20 cellular contexts compared by ENCODE assay signal in the genomic region with DNA sequence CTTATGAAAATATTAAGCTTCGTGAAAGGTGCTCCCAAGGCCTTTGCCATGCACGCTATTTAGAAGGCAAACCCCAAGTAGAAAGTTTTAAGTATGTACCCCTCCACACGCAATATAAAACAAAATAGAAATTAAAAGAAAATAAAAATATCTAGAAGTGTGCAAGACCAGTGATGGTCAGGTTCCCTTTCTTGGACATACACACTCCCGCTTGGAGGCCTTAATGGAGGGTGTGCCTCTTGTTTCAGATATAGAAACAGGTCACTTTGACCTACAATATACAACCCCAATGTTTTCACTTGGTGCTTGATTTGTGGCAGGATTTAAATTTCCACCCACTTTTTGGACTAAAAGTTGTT.
DNase-seq lines count a peak whose midpoint lies in the region; ATAC-seq and TF ChIP-seq lines count a peak whose summit lies in the region.
"Had no signal": no experiment of that assay in that cellular context is flagged by ENCODE, and none has a peak within 500 bp of the region (broad histone marks: within the 10 kb centered on the region; RNA-seq: fewer than 3 reads in every experiment).

No MANE protein-coding gene starts in this region.

- no peak for TF ChIP-seq CTCF in left ventricle myocardium inferior (IDR thresholded peaks at IDR 0.05; ENCODE audit: borderline replicate concordance)
- TF ChIP-seq CTCF in MCF 10A (IDR thresholded peaks at IDR 0.05; ENCODE audit: unreplicated experiment): no peak
- TF ChIP-seq CTCF in WERI-Rb-1 (IDR thresholded peaks at IDR 0.05; ENCODE audit: low read depth, low read length): no peak
- TF ChIP-seq CTCF in right lobe of liver (IDR thresholded peaks at IDR 0.05): no peak

- H3K27me3 ChIP-seq in left ventricle myocardium inferior (ENCODE audit: low read depth): no peaks in the 10 kb centered on the region
- peaks cover 86% of the 10 kb centered on the region for H3K27me3 ChIP-seq in WERI-Rb-1 (ENCODE audit: insufficient read depth, low read depth, severe bottlenecking)
- no peaks in the 10 kb centered on the region for H3K27me3 ChIP-seq in right lobe of liver
- H3K27me3 ChIP-seq: body of pancreas, left lung had no signal

- H3K36me3 ChIP-seq in left ventricle myocardium inferior: no peaks in the 10 kb centered on the region
- H3K36me3 ChIP-seq in mesodermal cell (ENCODE audit: control insufficient read depth, insufficient read depth, low read length): no peaks in the 10 kb centered on the region
- H3K36me3 ChIP-seq in WERI-Rb-1: no peaks in the 10 kb centered on the region
- H3K36me3 ChIP-seq in right lobe of liver: no peaks in the 10 kb centered on the region
- H3K36me3 ChIP-seq: left lung had no signal

- H3K9me3 Mint-ChIP-seq in MCF 10A (ENCODE audit: unreplicated experiment): no peaks in the 10 kb centered on the region
- H3K9me3 Mint-ChIP-seq in activated naive CD4-positive, alpha-beta T cell treated with anti-CD3 and anti-CD28 coated beads, Interleukin-2, amount 50 U/mL, for 72 hours: no peaks in the 10 kb centered on the region
- H3K9me3 Mint-ChIP-seq in stimulated activated effector memory CD8-positive, alpha-beta T cell treated with anti-CD3 and anti-CD28 coated beads, Interleukin-12 subunit alpha, Interleukin-12 subunit beta, amount 100 ng/mL, for 72 hours: no peaks in the 10 kb centered on the region
- H3K9me3 Mint-ChIP-seq: activated T-cell treated with anti-CD3 and anti-CD28 coated beads, Interleukin-2, amount 50 U/mL, for 72 hours; stimulated activated naive CD8-positive, alpha-beta T cell treated with anti-CD3 and anti-CD28 coated beads, Interleukin-15, Interleukin-2, amounts not matched to agents 100 ng/mL and 50 ng/mL, for 24 hours; type B pancreatic cell had no signal

- BruUV-seq in MCF 10A (replicated peaks; lab: Mats Ljungman, UMichigan): no TSS peak

- ATAC-seq in Right ventricle myocardium inferior (no peak), right lobe of liver (no peak)
- no peak for ATAC-seq in activated naive CD4-positive, alpha-beta T cell treated with anti-CD3 and anti-CD28 coated beads, Interleukin-2, amount 50 U/mL, for 72 hours
- no peak for ATAC-seq in stimulated activated effector memory CD8-positive, alpha-beta T cell treated with anti-CD3 and anti-CD28 coated beads, Interleukin-12 subunit alpha, Interleukin-12 subunit beta, amount 100 ng/mL, for 72 hours
- ATAC-seq: activated CD4-positive, CD25-positive, alpha-beta regulatory T cell treated with anti-CD3 and anti-CD28 coated beads, Interleukin-2, amount 50 U/mL, for 24 hours; activated T-cell treated with anti-CD3 and anti-CD28 coated beads, Interleukin-2, amount 50 U/mL, for 72 hours; T-helper 17 cell had no signal

- no peak for TF ChIP-seq POLR2A in right lobe of liver (IDR thresholded peaks at IDR 0.05)

- DNase-seq in left ventricle myocardium inferior (no peak), Right ventricle myocardium inferior (ENCODE audit: missing footprints) (no peak), MCF 10A (ENCODE audit: unreplicated experiment) (no peak), WERI-Rb-1 (no peak), right lobe of liver (no peak)
- no peak for DNase-seq in activated naive CD4-positive, alpha-beta T cell treated with anti-CD3 and anti-CD28 coated beads, Interleukin-2, amount 50 U/mL, for 72 hours (ENCODE audit: low spot score in 2 of 2)
- DNase-seq in stimulated activated effector memory CD8-positive, alpha-beta T cell treated with anti-CD3 and anti-CD28 coated beads, Interleukin-12 subunit alpha, Interleukin-12 subunit beta, amount 100 ng/mL, for 72 hours (ENCODE audit: low spot score in 2 of 2): no peak
- DNase-seq: activated naive CD4-positive, alpha-beta T cell treated with anti-CD3 and anti-CD28 coated beads, Interleukin-2, amount 50 U/mL, for 16 hours; activated T-cell treated with anti-CD3 and anti-CD28 coated beads, Interleukin-2, amount 50 U/mL, for 72 hours; NCI-H1105 treated with DMSO at 0.1 percent for 48 hours; NCI-H510A; SHP77 treated with DMSO at 0.1 percent for 48 hours; T-helper 17 cell had no signal

- H3K4me3 Mint-ChIP-seq in MCF 10A (ENCODE audit: unreplicated experiment): no peak overlapping the region
- H3K4me3 Mint-ChIP-seq in stimulated activated effector memory CD8-positive, alpha-beta T cell treated with anti-CD3 and anti-CD28 coated beads, Interleukin-12 subunit alpha, Interleukin-12 subunit beta, amount 100 ng/mL, for 72 hours: no peak overlapping the region
- H3K4me3 Mint-ChIP-seq: activated T-cell treated with anti-CD3 and anti-CD28 coated beads, Interleukin-2, amount 50 U/mL, for 72 hours; stimulated activated naive CD8-positive, alpha-beta T cell treated with anti-CD3 and anti-CD28 coated beads, Interleukin-15, Interleukin-2, amounts not matched to agents 100 ng/mL and 50 ng/mL, for 24 hours; T-helper 17 cell; type B pancreatic cell had no signal

- H3K4me3 ChIP-seq in left ventricle myocardium inferior (no peak overlapping the region), mesodermal cell (ENCODE audit: extremely low read depth, insufficient read depth, low read length, poor library complexity, severe bottlenecking) (no peak overlapping the region), WERI-Rb-1 (ENCODE audit: low read depth, low read length) (no peak overlapping the region), right lobe of liver (no peak overlapping the region)
- H3K4me3 ChIP-seq: body of pancreas, coronary artery, left lung had no signal

- no CpG with 5 or more reads among the region's 4 CpGs for WGBS in mesodermal cell (ENCODE audit: insufficient coverage in 2 of 2), 2 experiments
- 81% methylated on average over 3 of the region's 4 CpGs for WGBS in right lobe of liver (ENCODE audit: insufficient coverage, low coverage, low lambda C conversion rate, missing lambda C conversion rate)

- peaks cover 67% of the 10 kb centered on the region for H3K4me1 Mint-ChIP-seq in MCF 10A (ENCODE audit: insufficient read depth, unreplicated experiment)
- H3K4me1 Mint-ChIP-seq in stimulated activated effector memory CD8-positive, alpha-beta T cell treated with anti-CD3 and anti-CD28 coated beads, Interleukin-12 subunit alpha, Interleukin-12 subunit beta, amount 100 ng/mL, for 72 hours: no peaks in the 10 kb centered on the region
- H3K4me1 Mint-ChIP-seq: T-helper 17 cell had no signal

- no peaks in the 10 kb centered on the region for H3K27me3 Mint-ChIP-seq in MCF 10A (ENCODE audit: insufficient read depth, unreplicated experiment)

- H3K4me1 ChIP-seq in left ventricle myocardium inferior (peaks cover 50% of the 10 kb centered on the region), mesodermal cell (ENCODE audit: control insufficient read depth, insufficient read depth, low read length, poor library complexity, severe bottlenecking) (peaks cover 41% of the 10 kb centered on the region), right lobe of liver (peaks cover 0 to 16% (median 8%) of the 10 kb centered on the region in 4 donors)

- no peaks in the 10 kb centered on the region for H3K36me3 Mint-ChIP-seq in MCF 10A (ENCODE audit: insufficient read depth, unreplicated experiment)
- no peaks in the 10 kb centered on the region for H3K36me3 Mint-ChIP-seq in activated naive CD4-positive, alpha-beta T cell treated with anti-CD3 and anti-CD28 coated beads, Interleukin-2, amount 50 U/mL, for 72 hours
- no peaks in the 10 kb centered on the region for H3K36me3 Mint-ChIP-seq in stimulated activated effector memory CD8-positive, alpha-beta T cell treated with anti-CD3 and anti-CD28 coated beads, Interleukin-12 subunit alpha, Interleukin-12 subunit beta, amount 100 ng/mL, for 72 hours
- H3K36me3 Mint-ChIP-seq: type B pancreatic cell had no signal

- CTCF ChIA-PET in MCF 10A (lab: Yijun Ruan, JAX): interaction anchor here (0.9 to 1.6 kb wide), 3 partner anchors 7 to 117 kb away, joined by 3 to 6 read pairs (median 4); no protein-coding TSS in a partner anchor

- H3K9me3 ChIP-seq in left ventricle myocardium inferior (replicated peaks) (no peaks in the 10 kb centered on the region), mesodermal cell (ENCODE audit: control insufficient read depth, low read length) (no peaks in the 10 kb centered on the region), WERI-Rb-1 (ENCODE audit: severe bottlenecking) (peaks cover 3% of the 10 kb centered on the region), right lobe of liver (no peaks in the 10 kb centered on the region)
- H3K9me3 ChIP-seq: body of pancreas, left lung had no signal

- H3K27ac ChIP-seq in left ventricle myocardium inferior (replicated peaks): peak overlapping the region; percentile 83
- H3K27ac ChIP-seq in mesodermal cell (ENCODE audit: low read depth, low read length, severe bottlenecking): peak overlapping the region; percentile 99
- no peak overlapping the region for H3K27ac ChIP-seq in WERI-Rb-1
- H3K27ac ChIP-seq in right lobe of liver: no peak overlapping the region

- H3K27ac Mint-ChIP-seq in MCF 10A (ENCODE audit: low read depth, unreplicated experiment): peak overlapping the region; percentile 94
- H3K27ac Mint-ChIP-seq in activated naive CD4-positive, alpha-beta T cell treated with anti-CD3 and anti-CD28 coated beads, Interleukin-2, amount 50 U/mL, for 72 hours: no peak overlapping the region
- no peak overlapping the region for H3K27ac Mint-ChIP-seq in stimulated activated effector memory CD8-positive, alpha-beta T cell treated with anti-CD3 and anti-CD28 coated beads, Interleukin-12 subunit alpha, Interleukin-12 subunit beta, amount 100 ng/mL, for 72 hours
- H3K27ac Mint-ChIP-seq: activated T-cell treated with anti-CD3 and anti-CD28 coated beads, Interleukin-2, amount 50 U/mL, for 72 hours; stimulated activated naive CD8-positive, alpha-beta T cell treated with anti-CD3 and anti-CD28 coated beads, Interleukin-15, Interleukin-2, amounts not matched to agents 100 ng/mL and 50 ng/mL, for 24 hours; T-helper 17 cell; type B pancreatic cell had no signal

- POLR2A ChIA-PET in MCF 10A (lab: Yijun Ruan, JAX): interaction anchor here (0.7 to 2.6 kb wide), 9 partner anchors 14 to 690 kb away, joined by 3 to 20 read pairs (median 4); a partner anchor contains a TSS

- intact Hi-C loops in left ventricle myocardium inferior (cut with micrococcal nuclease): no loop called here
- intact Hi-C loops in Right ventricle myocardium inferior (cut with DNase I): loop anchor here (5.0 kb wide), 2 partner anchors 42 to 117 kb away; no protein-coding TSS in a partner anchor
- intact Hi-C loops in MCF 10A (cut with micrococcal nuclease): loop anchor here (1.0 to 10.0 kb wide), 4 partner anchors 17 to 501 kb away; a partner anchor contains a TSS
- intact Hi-C loops in right lobe of liver (cut with DNase I): no loop called here

Comparison
In these comparisons a context has a peak if more than half of its experiments do, and no peak if none do; other contexts are left out.
1. intact Hi-C loops: an anchor here in Right ventricle myocardium inferior (5.0 kb wide) and MCF 10A (1.0 to 10.0 kb wide); none called in left ventricle myocardium inferior and right lobe of liver.
2. H3K27ac ChIP-seq: peak in left ventricle myocardium inferior (single experiment) and mesodermal cell (single experiment); none in WERI-Rb-1 (single experiment) and right lobe of liver (0 of 3).